Comparison of ENCODE assay signal across 26 cellular contexts in genomic region chr3:101802179-101802578, GRCh38. TPM values are rescaled to one million over a fixed set of nuclear protein-coding genes. Genes with fewer than 3 reads are reported as not detected.
DNase-seq lines count a peak whose midpoint lies in the region; ATAC-seq, FAIRE-seq and TF ChIP-seq lines count a peak whose summit lies in the region.
"Had no signal": no experiment of that assay in that cellular context is flagged by ENCODE, and none has a peak within 500 bp of the region (broad histone marks: within the 10 kb centered on the region; RNA-seq: fewer than 3 reads in every experiment).

No MANE protein-coding gene starts in this region.

- H3K27me3 Mint-ChIP-seq in activated T-cell treated with anti-CD3 and anti-CD28 coated beads, Interleukin-2, amount 50 U/mL, for 24 hours: no peaks in the 10 kb centered on the region
- H3K27me3 Mint-ChIP-seq in CD8-positive, alpha-beta memory T cell: no peaks in the 10 kb centered on the region

- no peaks in the 10 kb centered on the region for H3K27me3 ChIP-seq in CD8-positive, alpha-beta memory T cell (ENCODE audit: insufficient read depth, low read length, poor library complexity, severe bottlenecking)
- H3K27me3 ChIP-seq in K562 (ENCODE audit: control insufficient read depth in 2 of 2, insufficient read depth in 2 of 2, low read length in 2 of 2) (no peaks in the 10 kb centered on the region), adrenal gland (no peaks in the 10 kb centered on the region)
- H3K27me3 ChIP-seq: SJCRH30 had no signal

- peaks cover 66% of the 10 kb centered on the region for H3K36me3 Mint-ChIP-seq in activated T-cell treated with anti-CD3 and anti-CD28 coated beads, Interleukin-2, amount 50 U/mL, for 24 hours (ENCODE audit: low read depth)
- peaks cover 7 to 71% (median 14%) of the 10 kb centered on the region in 3 donors for H3K36me3 Mint-ChIP-seq in CD8-positive, alpha-beta memory T cell

- TF ChIP-seq EP300 in A549 (IDR thresholded peaks at IDR 0.05) (no peak), K562 (IDR thresholded peaks at IDR 0.05; ENCODE audit: low read length) (no peak)

- H3K4me1 Mint-ChIP-seq in activated T-cell treated with anti-CD3 and anti-CD28 coated beads, Interleukin-2, amount 50 U/mL, for 24 hours (ENCODE audit: low read depth): peaks cover 43% of the 10 kb centered on the region
- peaks cover 19 to 35% (median 33%) of the 10 kb centered on the region in 3 donors for H3K4me1 Mint-ChIP-seq in CD8-positive, alpha-beta memory T cell

- H3K9me3 ChIP-seq in A549 (no peaks in the 10 kb centered on the region), K562 (replicated peaks; ENCODE audit: control insufficient read depth, insufficient read depth, low read depth, low read length) (no peaks in the 10 kb centered on the region), adrenal gland (replicated peaks in 1 of 3) (no peaks in the 10 kb centered on the region)
- H3K9me3 ChIP-seq in CD8-positive, alpha-beta memory T cell (ENCODE audit: low read length): no peaks in the 10 kb centered on the region

- intact Hi-C loops in K562 (cut with micrococcal nuclease) (loop anchor here (2.0 kb wide), 1 partner anchor 107 kb away; no protein-coding TSS in a partner anchor), adrenal gland (cut with DNase I) (no loop called here)

- H3K4me2 ChIP-seq in A549 (no peak overlapping the region), K562 (ENCODE audit: insufficient read depth, low read length) (no peak overlapping the region)

- H4K20me1 ChIP-seq in K562 (replicated peaks; ENCODE audit: control insufficient read depth, insufficient read depth, low read length): no peaks in the 10 kb centered on the region

- H3K36me3 ChIP-seq in CD8-positive, alpha-beta memory T cell (ENCODE audit: insufficient read depth, low read length): no peaks in the 10 kb centered on the region
- H3K36me3 ChIP-seq in K562 (ENCODE audit: control insufficient read depth, insufficient read depth, low read length) (no peaks in the 10 kb centered on the region), adrenal gland (replicated peaks in 1 of 2) (peaks cover 0 to 11% of the 10 kb centered on the region in 2 donors)

- H3K4me3 ChIP-seq in A549: no peak overlapping the region
- no peak overlapping the region for H3K4me3 ChIP-seq in CD8-positive, alpha-beta memory T cell (ENCODE audit: low read length)
- H3K4me3 ChIP-seq in K562: no peak overlapping the region
- no peak overlapping the region for H3K4me3 ChIP-seq in adrenal gland
- H3K4me3 ChIP-seq: SJCRH30 had no signal

- POLR2A ChIA-PET in A549 (lab: Yijun Ruan, JAX): no interaction called here
- POLR2A ChIA-PET in CD8-positive, alpha-beta memory T cell (lab: Charles Lee): interaction anchor here (0.8 kb wide), 1 partner anchor 81 kb away, joined by 3 read pairs; no protein-coding TSS in a partner anchor
- POLR2A ChIA-PET in K562 (lab: Yijun Ruan, JAX): no interaction called here

- CTCF ChIA-PET in A549 (lab: Yijun Ruan, JAX) (interaction anchor here (0.6 to 13.6 kb wide), 19 partner anchors 8 to 737 kb away, joined by 3 to 118 read pairs (median 6); partner anchors contain the start of gene NXPE3), K562 (lab: Yijun Ruan, JAX; ENCODE audit: low intra/inter-chr PET ratio) (no interaction called here)
- CTCF ChIA-PET in CD8-positive, alpha-beta memory T cell (lab: Charles Lee): interaction anchor here (0.9 to 4.9 kb wide), 14 partner anchors 9 to 427 kb away, joined by 3 to 34 read pairs (median 4); partner anchors contain the start of gene CEP97

- TF ChIP-seq POLR2A in A549 (IDR thresholded peaks at IDR 0.05; ENCODE audit: low read length) (no peak), K562 (conservative IDR thresholded peaks at IDR 0.05) (no peak), adrenal gland (IDR thresholded peaks at IDR 0.05) (no peak)

- no TSS peak for BruUV-seq in K562 (replicated peaks; lab: Mats Ljungman, UMichigan)

- no peaks in the 10 kb centered on the region for H3K9me1 ChIP-seq in K562 (ENCODE audit: control insufficient read depth, insufficient read depth, low read length)

- DNase-seq in activated T-cell treated with anti-CD3 and anti-CD28 coated beads, Interleukin-2, amount 50 U/mL, for 24 hours: no peak
- no peak for DNase-seq in activated T-cell treated with anti-CD3 and anti-CD28 coated beads, Interleukin-2, amount 50 U/mL, for 48 hours
- DNase-seq in A549 (ENCODE audit: low read depth in 1 of 2, low spot score in 1 of 2) (no peak), K562 (ENCODE audit: extremely low read depth in 1 of 4, low spot score in 3 of 4) (no peak), adrenal gland (no peak), epidermal melanocyte (ENCODE audit: insufficient read length, low spot score) (no peak), NCI-H1092 (lab: John Stamatoyannopoulos, UW) (no peak)
- no peak for DNase-seq in CD8-positive, alpha-beta memory T cell
- DNase-seq: 8988T; DMS 273 treated with DMSO at 0.1 percent for 48 hours; DND-41; Kasumi-1; MV-4-11; NCI-H1105 treated with DMSO at 0.1 percent for 48 hours; NCI-H146; NCI-H1930; NCI-H2107; NCI-H446; NCI-H524 treated with DMSO at 0.1 percent for 48 hours; NCI-H774; NK-92 treated with Interleukin-12 subunit alpha and Interleukin-12 subunit beta, amount 100 ng/mL, for 24 hours; PC-3; SJCRH30 had no signal

- WGBS in A549 (ENCODE audit: missing lambda C conversion rate): 55% methylated on average over 2 of the region's 2 CpGs
- WGBS in K562 (ENCODE audit: insufficient coverage, low coverage, missing lambda C conversion rate): 40% methylated on average over 2 of the region's 2 CpGs
- WGBS in adrenal gland, 4 donors: 90 to 93% (median 91%) methylated on average over 2 of the region's 2 CpGs

- TF ChIP-seq CTCF in A549 (IDR thresholded peaks at IDR 0.05) (no peak), K562 (IDR thresholded peaks at IDR 0.05 in 2 of 3, conservative IDR thresholded peaks at IDR 0.05 in 1 of 3; ENCODE audit: insufficient read depth in 2 of 3, low read depth in 1 of 3, low read length in 3 of 3) (no peak), adrenal gland (IDR thresholded peaks at IDR 0.05) (no peak)

- no peaks in the 10 kb centered on the region for H3K79me2 ChIP-seq in K562 (ENCODE audit: control insufficient read depth, insufficient read depth, low read length)

- no peak overlapping the region for H3K9ac ChIP-seq in K562 (ENCODE audit: insufficient read depth in 1 of 2, low read depth in 2 of 2, low read length in 2 of 2)

- no peaks in the 10 kb centered on the region for H3K9me3 Mint-ChIP-seq in activated T-cell treated with anti-CD3 and anti-CD28 coated beads, Interleukin-2, amount 50 U/mL, for 24 hours
- H3K9me3 Mint-ChIP-seq in CD8-positive, alpha-beta memory T cell: no peaks in the 10 kb centered on the region

- TF ChIP-seq RAD21 in A549 (conservative IDR thresholded peaks at IDR 0.05 in 1 of 2, IDR thresholded peaks at IDR 0.05 in 1 of 2): no peak
- no peak for TF ChIP-seq RAD21 in K562 (CRISPR knock-in tag; conservative IDR thresholded peaks at IDR 0.05 in 1 of 2, IDR thresholded peaks at IDR 0.05 in 1 of 2)

- FAIRE-seq in A549 (lab: Jason Lieb, UNC) (no peak), K562 (lab: Jason Lieb, UNC) (no peak)
- FAIRE-seq: GM12892 had no signal

- ATAC-seq in A549: no peak
- ATAC-seq in K562: no peak
- ATAC-seq: HCT116, PC-3, Right ventricle myocardium inferior had no signal

- no peak overlapping the region for H3K4me3 Mint-ChIP-seq in activated T-cell treated with anti-CD3 and anti-CD28 coated beads, Interleukin-2, amount 50 U/mL, for 24 hours
- H3K4me3 Mint-ChIP-seq in CD8-positive, alpha-beta memory T cell: no peak overlapping the region

- H2AFZ ChIP-seq in K562 (ENCODE audit: low read depth, low read length): no peak overlapping the region

- H3K27ac ChIP-seq in A549 (no peak overlapping the region), K562 (ENCODE audit: extremely low read depth, low read depth, low read length) (no peak overlapping the region), adrenal gland (no peak overlapping the region)
- no peak overlapping the region for H3K27ac ChIP-seq in CD8-positive, alpha-beta memory T cell (ENCODE audit: low read depth, low read length)
- H3K27ac ChIP-seq: SJCRH30 had no signal

- in situ Hi-C loops in K562 (cut with MboI): loop anchor here (25.0 kb wide), 1 partner anchor 735 kb away; no protein-coding TSS in a partner anchor

- H3K4me1 ChIP-seq in A549 (no peaks in the 10 kb centered on the region), K562 (replicated peaks in 1 of 2; ENCODE audit: control insufficient read depth in 2 of 2, insufficient read depth in 2 of 2, low read length in 2 of 2) (no peaks in the 10 kb centered on the region), adrenal gland (replicated peaks in 1 of 2) (no peaks in the 10 kb centered on the region)
- peaks cover 5% of the 10 kb centered on the region for H3K4me1 ChIP-seq in CD8-positive, alpha-beta memory T cell (ENCODE audit: insufficient read depth, low read length)
- H3K4me1 ChIP-seq: SJCRH30 had no signal

- H3K27ac Mint-ChIP-seq in activated T-cell treated with anti-CD3 and anti-CD28 coated beads, Interleukin-2, amount 50 U/mL, for 24 hours: peak overlapping the region; percentile 22
- peak overlapping the region in 5 of 8 donors; percentile 32 to 83 (median 68) for H3K27ac Mint-ChIP-seq in CD8-positive, alpha-beta memory T cell

RNA-seq across cellular contexts. Expression of gene NXPE3, which starts 23.2 kb away (rescaled TPM):
- polyA plus RNA-seq in A549 (2011; rRNA removed) (49.5 and 52.5 TPM in 2 replicates), A549 (2017; fragmentation: RNase III; extraction: RNeasy Plus Mini Kit Qiagen cat#74134 plus additional on column Dnase treatment) (43.4 to 48.6 TPM (median 44.1 TPM) in 3 replicates), K562 (2011; rRNA removed) (2.3 and 2.5 TPM in 2 replicates), K562 (2014; fragmentation: Illumina TruSeq; extraction: Trizol) (1.6 and 1.7 TPM in 2 replicates), K562 (2014; fragmentation: Nextera tagmentation; extraction: Ambion mirVana) (under 1 TPM; 0.25 to 0.59 TPM), K562 (2014; rRNA removed) (1.2 and 1.7 TPM in 2 replicates), adrenal gland (1 to 10 TPM; 2.7 to 7.7 (median 3.7) TPM)
- 24.7 and 30.8 TPM in 2 replicates for polyA plus RNA-seq in A549 (2012; cell fraction: cytosol; rRNA removed)
- polyA plus RNA-seq in A549 (2012; cell fraction: nucleus; rRNA removed): 20.0 and 21.6 TPM in 2 replicates
- 61.8 and 64.9 TPM in 2 replicates for polyA minus RNA-seq in A549 (2011; rRNA and poly(A)+ RNA removed)
- total RNA-seq in CD8-positive, alpha-beta memory T cell: 10 to 100 TPM; 16.2 to 17.2 TPM
- polyA plus RNA-seq in CD8-positive, alpha-beta memory T cell: 37.4 TPM
- total RNA-seq in K562 (2011; cell fraction: chromatin; rRNA removed; ENCODE audit: low replicate concordance): 2.6 and 3.1 TPM in 2 replicates
- 1.3 and 2.6 TPM in 2 replicates for total RNA-seq in K562 (2011; cell fraction: nucleolus; rRNA removed)
- total RNA-seq in K562 (2011; cell fraction: nucleoplasm; rRNA removed): 3.2 and 3.9 TPM in 2 replicates
- total RNA-seq in K562 (2014; rRNA removed) (0.95 and 0.98 TPM in 2 replicates), K562 (2014; rRNA removed; fragmentation: Illumina TruSeq; extraction: Trizol) (0.80 and 0.86 TPM in 2 replicates), K562 (2015; rRNA removed; fragmentation: Illumina TruSeq; extraction: Trizol) (0.76 and 0.79 TPM in 2 replicates), K562 (2021) (2.0 and 2.3 TPM in 2 replicates), adrenal gland (10 to 100 TPM in 2 of 8 donors, 1 to 10 TPM in 6; 4.9 to 14.8 (median 7.9) TPM)
- 0.94 and 1.7 TPM in 2 replicates for polyA plus RNA-seq in K562 (2011; cell fraction: cytosol; rRNA removed)
- polyA plus RNA-seq in K562 (2011; cell fraction: nucleus; rRNA removed): 1.1 and 1.4 TPM in 2 replicates
- 1.3 and 2.6 TPM in 2 replicates for polyA plus RNA-seq in K562 (2012)
- polyA minus RNA-seq in K562 (2011; rRNA and poly(A)+ RNA removed): 2.7 and 2.8 TPM in 2 replicates
- 1.5 and 1.8 TPM in 2 replicates for polyA minus RNA-seq in K562 (2011; cell fraction: cytosol; rRNA and poly(A)+ RNA removed)
- polyA minus RNA-seq in K562 (2011; cell fraction: nucleus; rRNA and poly(A)+ RNA removed): 1.7 and 1.8 TPM in 2 replicates

RNA-seq across cellular contexts. Expression of gene NFKBIZ, which starts 47.1 kb away (rescaled TPM):
- polyA plus RNA-seq in A549 (2011; rRNA removed): 32.9 and 36.1 TPM in 2 replicates
- polyA plus RNA-seq in A549 (2012; cell fraction: cytosol; rRNA removed): 10.4 and 12.9 TPM in 2 replicates
- polyA plus RNA-seq in A549 (2012; cell fraction: nucleus; rRNA removed): 63.5 and 66.0 TPM in 2 replicates
- polyA plus RNA-seq in A549 (2017; fragmentation: RNase III; extraction: RNeasy Plus Mini Kit Qiagen cat#74134 plus additional on column Dnase treatment): 14.4 to 19.8 TPM (median 16.6 TPM) in 3 replicates
- 108 and 121 TPM in 2 replicates for polyA minus RNA-seq in A549 (2011; rRNA and poly(A)+ RNA removed)
- total RNA-seq in CD8-positive, alpha-beta memory T cell: 10 to 100 TPM; 32.3 to 32.9 TPM
- polyA plus RNA-seq in CD8-positive, alpha-beta memory T cell: 8.0 TPM
- total RNA-seq in K562 (2011; cell fraction: chromatin; rRNA removed; ENCODE audit: low replicate concordance): 29.4 and 39.8 TPM in 2 replicates
- total RNA-seq in K562 (2011; cell fraction: nucleolus; rRNA removed): 14.0 and 18.4 TPM in 2 replicates
- total RNA-seq in K562 (2011; cell fraction: nucleoplasm; rRNA removed): 16.1 and 21.3 TPM in 2 replicates
- total RNA-seq in K562 (2014; rRNA removed): 4.7 and 5.7 TPM in 2 replicates
- total RNA-seq in K562 (2014; rRNA removed; fragmentation: Illumina TruSeq; extraction: Trizol): 7.7 and 8.9 TPM in 2 replicates
- 7.1 TPM in 2 replicates for total RNA-seq in K562 (2015; rRNA removed; fragmentation: Illumina TruSeq; extraction: Trizol)
- total RNA-seq in K562 (2021): 13.7 and 14.2 TPM in 2 replicates
- polyA plus RNA-seq in K562 (2011; rRNA removed): 6.4 and 6.7 TPM in 2 replicates
- 1.8 and 2.5 TPM in 2 replicates for polyA plus RNA-seq in K562 (2011; cell fraction: cytosol; rRNA removed)
- polyA plus RNA-seq in K562 (2011; cell fraction: nucleus; rRNA removed): 24.5 and 25.4 TPM in 2 replicates
- polyA plus RNA-seq in K562 (2012): 2.3 and 5.2 TPM in 2 replicates
- 2.7 and 3.6 TPM in 2 replicates for polyA plus RNA-seq in K562 (2014; fragmentation: Illumina TruSeq; extraction: Trizol)
- 1 to 10 TPM; 1.2 to 1.6 TPM for polyA plus RNA-seq in K562 (2014; fragmentation: Nextera tagmentation; extraction: Ambion mirVana)
- polyA plus RNA-seq in K562 (2014; rRNA removed): 4.1 and 4.9 TPM in 2 replicates
- 26.5 and 26.9 TPM in 2 replicates for polyA minus RNA-seq in K562 (2011; rRNA and poly(A)+ RNA removed)
- polyA minus RNA-seq in K562 (2011; cell fraction: cytosol; rRNA and poly(A)+ RNA removed): 9.8 and 10.7 TPM in 2 replicates
- 21.9 and 33.7 TPM in 2 replicates for polyA minus RNA-seq in K562 (2011; cell fraction: nucleus; rRNA and poly(A)+ RNA removed)
- total RNA-seq in adrenal gland: 10 to 100 TPM in 5 of 8 donors, 1 to 10 TPM in 3; 6.2 to 21.8 (median 16.4) TPM
- polyA plus RNA-seq in adrenal gland: 1 to 10 TPM; 3.1 to 8.0 (median 7.2) TPM
